Comparison of ENCODE assay signal across 25 cellular contexts in the genomic region with DNA sequence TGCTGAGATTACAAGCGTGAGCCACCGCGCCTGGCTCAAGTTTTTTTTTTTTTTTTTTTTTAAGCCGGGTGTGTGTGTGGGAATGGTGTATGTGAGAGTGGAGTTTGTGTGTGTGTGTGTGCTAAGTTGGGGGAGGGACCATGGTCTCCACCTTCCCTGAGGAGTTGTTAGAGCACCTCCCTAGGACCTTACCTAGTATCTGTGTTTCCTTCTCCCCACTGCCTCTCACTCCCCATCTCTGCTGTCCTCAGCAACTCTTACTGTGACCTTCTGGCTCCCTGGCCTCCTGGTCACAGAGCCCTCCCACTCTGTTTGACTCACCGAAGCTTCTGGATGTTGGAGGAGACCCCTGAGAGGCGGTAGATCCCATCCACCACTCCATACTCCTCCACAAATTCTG. TPM values are rescaled to one million over a fixed set of nuclear protein-coding genes. Genes with fewer than 3 reads are reported as not detected.
DNase-seq lines count a peak whose midpoint lies in the region; ATAC-seq, FAIRE-seq and TF ChIP-seq lines count a peak whose summit lies in the region.
"Had no signal": no experiment of that assay in that cellular context is flagged by ENCODE, and none has a peak within 500 bp of the region (broad histone marks: within the 10 kb centered on the region; RNA-seq: fewer than 3 reads in every experiment).

No MANE protein-coding gene starts in this region.

- H3K9ac ChIP-seq in KMS-11 (no peak overlapping the region), kidney (ENCODE audit: low read length in 2 of 2) (no peak overlapping the region)

- no peak overlapping the region for H3K4me3 ChIP-seq in KMS-11 (IDR thresholded peaks at IDR 0.05; ENCODE audit: insufficient read depth, low read depth, low read length)
- H3K4me3 ChIP-seq in kidney (ENCODE audit: low read length in 2 of 2), result no peak overlapping the region
- H3K4me3 ChIP-seq: vagina had no signal

- CTCF ChIA-PET in activated CD4-positive, alpha-beta memory T cell treated with anti-CD3 and anti-CD28 coated beads for 36 hours (lab: Charles Lee), result interaction anchor here (0.7 to 2.0 kb wide), 2 partner anchors 13 to 41 kb away, joined by 5 to 8 read pairs; partner anchors contain the start of gene USF1
- CTCF ChIA-PET in activated CD4-positive, alpha-beta memory T cell treated with anti-CD3 and anti-CD28 coated beads, Interleukin-2, amount 10 ng/mL, durations not matched to agents 7 days and 5 days (lab: Charles Lee), result interaction anchor here (1.6 kb wide), 1 partner anchor 14 kb away, joined by 5 read pairs; the partner anchor contains the start of gene USF1

- no peaks in the 10 kb centered on the region for H3K9me3 Mint-ChIP-seq in activated CD4-positive, alpha-beta memory T cell treated with anti-CD3 and anti-CD28 coated beads for 36 hours
- H3K9me3 Mint-ChIP-seq in activated CD4-positive, alpha-beta memory T cell treated with anti-CD3 and anti-CD28 coated beads, Interleukin-2, amount 10 ng/mL, durations not matched to agents 7 days and 5 days, result no peaks in the 10 kb centered on the region
- no peaks in the 10 kb centered on the region for H3K9me3 Mint-ChIP-seq in dendritic cell treated with granulocyte-macrophage colony-stimulating factor and Interleukin-4, amounts not matched to agents 40 ng/mL and 50 ng/mL, for 4 days
- H3K9me3 Mint-ChIP-seq in progenitor cell of endocrine pancreas (ENCODE audit: low read depth), result no peaks in the 10 kb centered on the region

- peaks cover 44% of the 10 kb centered on the region for H3K4me1 Mint-ChIP-seq in activated CD4-positive, alpha-beta memory T cell treated with anti-CD3 and anti-CD28 coated beads for 36 hours (ENCODE audit: low read depth)
- peaks cover 54% of the 10 kb centered on the region for H3K4me1 Mint-ChIP-seq in activated CD4-positive, alpha-beta memory T cell treated with anti-CD3 and anti-CD28 coated beads, Interleukin-2, amount 10 ng/mL, durations not matched to agents 7 days and 5 days
- H3K4me1 Mint-ChIP-seq in dendritic cell treated with granulocyte-macrophage colony-stimulating factor and Interleukin-4, amounts not matched to agents 40 ng/mL and 50 ng/mL, for 4 days (ENCODE audit: low read depth), result peaks cover 59% of the 10 kb centered on the region
- no peaks in the 10 kb centered on the region for H3K4me1 Mint-ChIP-seq in progenitor cell of endocrine pancreas (ENCODE audit: low read depth)

- H3K27ac ChIP-seq in KMS-11 (0 out of 2 replicates have a peak overlapping the region, but pooled peaks have one; percentile 12), kidney (ENCODE audit: low read depth in 2 of 2, low read length in 2 of 2) (no peak overlapping the region)
- H3K27ac ChIP-seq: vagina had no signal

- H3K79me2 ChIP-seq in KMS-11 (ENCODE audit: insufficient read depth, low read depth), result peaks cover 24% of the 10 kb centered on the region

- TF ChIP-seq CTCF in KMS-11 (conservative IDR thresholded peaks at IDR 0.05; ENCODE audit: low read depth, low read length) (no peak), progenitor cell of endocrine pancreas (IDR thresholded peaks at IDR 0.05; ENCODE audit: unreplicated experiment) (no peak), kidney (IDR thresholded peaks at IDR 0.05; ENCODE audit: borderline replicate concordance, extremely low read depth, insufficient read depth) (no peak)

- H3K27me3 Mint-ChIP-seq in activated CD4-positive, alpha-beta memory T cell treated with anti-CD3 and anti-CD28 coated beads for 36 hours, result no peaks in the 10 kb centered on the region
- H3K27me3 Mint-ChIP-seq in activated CD4-positive, alpha-beta memory T cell treated with anti-CD3 and anti-CD28 coated beads, Interleukin-2, amount 10 ng/mL, durations not matched to agents 7 days and 5 days, result no peaks in the 10 kb centered on the region
- no peaks in the 10 kb centered on the region for H3K27me3 Mint-ChIP-seq in dendritic cell treated with granulocyte-macrophage colony-stimulating factor and Interleukin-4, amounts not matched to agents 40 ng/mL and 50 ng/mL, for 4 days
- peaks cover 13% of the 10 kb centered on the region for H3K27me3 Mint-ChIP-seq in progenitor cell of endocrine pancreas

- no peak for ATAC-seq in HG03354 (IDR thresholded peaks at IDR 0.05; ENCODE audit: poor library complexity, severe bottlenecking, unreplicated experiment)
- ATAC-seq: right cardiac atrium had no signal

- peak overlapping the region; percentile 79 for H3K27ac Mint-ChIP-seq in activated CD4-positive, alpha-beta memory T cell treated with anti-CD3 and anti-CD28 coated beads for 36 hours
- H3K27ac Mint-ChIP-seq in activated CD4-positive, alpha-beta memory T cell treated with anti-CD3 and anti-CD28 coated beads, Interleukin-2, amount 10 ng/mL, durations not matched to agents 7 days and 5 days, result no peak overlapping the region
- H3K27ac Mint-ChIP-seq in dendritic cell treated with granulocyte-macrophage colony-stimulating factor and Interleukin-4, amounts not matched to agents 40 ng/mL and 50 ng/mL, for 4 days, result peak overlapping the region; percentile 41
- H3K27ac Mint-ChIP-seq in progenitor cell of endocrine pancreas, result peak overlapping the region; percentile 53

- H3K4me3 Mint-ChIP-seq in activated CD4-positive, alpha-beta memory T cell treated with anti-CD3 and anti-CD28 coated beads for 36 hours, result no peak overlapping the region
- no peak overlapping the region for H3K4me3 Mint-ChIP-seq in activated CD4-positive, alpha-beta memory T cell treated with anti-CD3 and anti-CD28 coated beads, Interleukin-2, amount 10 ng/mL, durations not matched to agents 7 days and 5 days
- H3K4me3 Mint-ChIP-seq in dendritic cell treated with granulocyte-macrophage colony-stimulating factor and Interleukin-4, amounts not matched to agents 40 ng/mL and 50 ng/mL, for 4 days, result no peak overlapping the region
- no peak overlapping the region for H3K4me3 Mint-ChIP-seq in progenitor cell of endocrine pancreas (ENCODE audit: low read depth)

- H4K20me1 ChIP-seq in KMS-11 (ENCODE audit: insufficient read depth), result no peaks in the 10 kb centered on the region

- no peaks in the 10 kb centered on the region for H3K9me3 ChIP-seq in kidney (ENCODE audit: control insufficient read depth in 1 of 2, low read length in 2 of 2)
- H3K9me3 ChIP-seq: vagina had no signal

- POLR2A ChIA-PET in activated CD4-positive, alpha-beta memory T cell treated with anti-CD3 and anti-CD28 coated beads for 36 hours (lab: Charles Lee), result interaction anchor here (1.0 to 2.8 kb wide), 4 partner anchors 9 to 42 kb away, joined by 3 to 17 read pairs (median 9); partner anchors contain the start of genes ARHGAP30 and USF1
- POLR2A ChIA-PET in activated CD4-positive, alpha-beta memory T cell treated with anti-CD3 and anti-CD28 coated beads, Interleukin-2, amount 10 ng/mL, durations not matched to agents 7 days and 5 days (lab: Charles Lee), result interaction anchor here (0.9 to 2.2 kb wide), 4 partner anchors 10 to 14 kb away, joined by 3 to 16 read pairs (median 8); partner anchors contain the start of genes ARHGAP30 and USF1

- DNase-seq in activated CD4-positive, alpha-beta memory T cell treated with anti-CD3 and anti-CD28 coated beads for 36 hours, result no peak
- no peak for DNase-seq in activated CD4-positive, alpha-beta memory T cell treated with anti-CD3 and anti-CD28 coated beads, Interleukin-2, amount 10 ng/mL, durations not matched to agents 7 days and 5 days
- DNase-seq in progenitor cell of endocrine pancreas (ENCODE audit: low spot score, unreplicated experiment), result no peak
- no peak for DNase-seq in kidney
- DNase-seq in activated gamma-delta T cell (lab: John Stamatoyannopoulos, UW), result no peak
- DNase-seq: activated CD4-positive, alpha-beta T cell treated with anti-CD3 and anti-CD28 coated beads, Interleukin-2, amount 50 U/mL, for 1 hour; activated T-cell treated with anti-CD3 and anti-CD28 coated beads, Interleukin-2, amount 50 U/mL, for 48 hours; anterior cingulate cortex; NCI-H774; OCI-M1; right cardiac atrium; SHP77 had no signal

- FAIRE-seq in kidney (lab: Jason Lieb, UNC), result no peak
- FAIRE-seq: A204.1, G401.6, islet of Langerhans had no signal

- intact Hi-C loops in activated CD4-positive, alpha-beta memory T cell treated with anti-CD3 and anti-CD28 coated beads for 36 hours (cut with micrococcal nuclease), result no loop called here
- intact Hi-C loops in dendritic cell treated with granulocyte-macrophage colony-stimulating factor and Interleukin-4, amounts not matched to agents 40 ng/mL and 50 ng/mL, for 4 days (cut with micrococcal nuclease), result no loop called here
- intact Hi-C loops in kidney (cut with DNase I), result no loop called here

- no peaks in the 10 kb centered on the region for H3K27me3 ChIP-seq in KMS-11 (ENCODE audit: insufficient read depth, low read depth)
- H3K27me3 ChIP-seq: vagina had no signal

- peaks cover 47% of the 10 kb centered on the region for H3K36me3 Mint-ChIP-seq in activated CD4-positive, alpha-beta memory T cell treated with anti-CD3 and anti-CD28 coated beads for 36 hours
- peaks cover 70% of the 10 kb centered on the region for H3K36me3 Mint-ChIP-seq in activated CD4-positive, alpha-beta memory T cell treated with anti-CD3 and anti-CD28 coated beads, Interleukin-2, amount 10 ng/mL, durations not matched to agents 7 days and 5 days (ENCODE audit: low read depth)
- H3K36me3 Mint-ChIP-seq in dendritic cell treated with granulocyte-macrophage colony-stimulating factor and Interleukin-4, amounts not matched to agents 40 ng/mL and 50 ng/mL, for 4 days (ENCODE audit: low read depth), result peaks cover 100% of the 10 kb centered on the region
- no peaks in the 10 kb centered on the region for H3K36me3 Mint-ChIP-seq in progenitor cell of endocrine pancreas (ENCODE audit: insufficient read depth)

- H2AFZ ChIP-seq in KMS-11 (ENCODE audit: low read depth), result no peak overlapping the region

- peaks cover 4% of the 10 kb centered on the region; the same call in 1 of the 2 replicates for H3K36me3 ChIP-seq in KMS-11 (ENCODE audit: insufficient read depth)
- no peaks in the 10 kb centered on the region for H3K36me3 ChIP-seq in kidney (ENCODE audit: control insufficient read depth in 1 of 2, insufficient read depth in 2 of 2, low read length in 2 of 2)
- H3K36me3 ChIP-seq: vagina had no signal

- H3K4me2 ChIP-seq in KMS-11, result no peak overlapping the region; the same call in 1 of the 2 replicates

- H3K4me1 ChIP-seq in KMS-11 (ENCODE audit: low read depth, poor library complexity, severe bottlenecking) (peaks cover 35% of the 10 kb centered on the region), kidney (ENCODE audit: control insufficient read depth in 1 of 2, insufficient read depth in 1 of 2, low read depth in 1 of 2, low read length in 2 of 2) (no peaks in the 10 kb centered on the region)
- H3K4me1 ChIP-seq: vagina had no signal

RNA-seq across cellular contexts. Expression of gene ARHGAP30, which starts 10.4 kb away (rescaled TPM):
- 100 to 1,000 TPM; 171 to 178 TPM for total RNA-seq in activated CD4-positive, alpha-beta memory T cell treated with anti-CD3 and anti-CD28 coated beads for 36 hours
- total RNA-seq in activated CD4-positive, alpha-beta memory T cell treated with anti-CD3 and anti-CD28 coated beads, Interleukin-2, amount 10 ng/mL, durations not matched to agents 7 days and 5 days, result 100 to 1,000 TPM; 331 to 339 TPM
- total RNA-seq in progenitor cell of endocrine pancreas, result 0.20 TPM in 1 of 2 replicates, not detected in the other
- 21.6 TPM for total RNA-seq in kidney
- polyA plus RNA-seq in kidney (ENCODE audit: insufficient read depth, low read depth, low replicate concordance), result 1.2 TPM
- total RNA-seq: dermis microvascular lymphatic vessel endothelial cell, osteocyte had no signal
- polyA plus RNA-seq: BJ had no signal

RNA-seq across cellular contexts. Expression of gene USF1, which starts 13.5 kb away (rescaled TPM):
- total RNA-seq in activated CD4-positive, alpha-beta memory T cell treated with anti-CD3 and anti-CD28 coated beads for 36 hours, result 10 to 100 TPM; 43.4 to 43.7 TPM
- total RNA-seq in activated CD4-positive, alpha-beta memory T cell treated with anti-CD3 and anti-CD28 coated beads, Interleukin-2, amount 10 ng/mL, durations not matched to agents 7 days and 5 days, result 10 to 100 TPM; 67.4 to 68.0 TPM
- total RNA-seq in progenitor cell of endocrine pancreas (79.9 and 88.7 TPM in 2 replicates), kidney (56.1 TPM)
- polyA plus RNA-seq in kidney (ENCODE audit: insufficient read depth, low read depth, low replicate concordance), result 48.7 TPM

RNA-seq across cellular contexts. Expression of gene TSTD1, which starts 20.5 kb away (rescaled TPM):
- total RNA-seq in activated CD4-positive, alpha-beta memory T cell treated with anti-CD3 and anti-CD28 coated beads for 36 hours, result 10 to 100 TPM; 70.2 to 77.7 TPM
- total RNA-seq in activated CD4-positive, alpha-beta memory T cell treated with anti-CD3 and anti-CD28 coated beads, Interleukin-2, amount 10 ng/mL, durations not matched to agents 7 days and 5 days, result 10 to 100 TPM; 56.1 to 63.8 TPM
- total RNA-seq in progenitor cell of endocrine pancreas, result 52.0 and 54.7 TPM in 2 replicates
- 74.5 TPM for total RNA-seq in kidney
- polyA plus RNA-seq in kidney (ENCODE audit: insufficient read depth, low read depth, low replicate concordance), result 200 TPM

RNA-seq across cellular contexts. Expression of gene NECTIN4, which starts 30.1 kb away (rescaled TPM):
- under 1 TPM in 1 of 2 experiments, not detected in 1; 0.05 TPM for total RNA-seq in activated CD4-positive, alpha-beta memory T cell treated with anti-CD3 and anti-CD28 coated beads for 36 hours
- not detected for total RNA-seq in activated CD4-positive, alpha-beta memory T cell treated with anti-CD3 and anti-CD28 coated beads, Interleukin-2, amount 10 ng/mL, durations not matched to agents 7 days and 5 days
- total RNA-seq in progenitor cell of endocrine pancreas (1.9 and 2.4 TPM in 2 replicates), kidney (12.8 TPM)
- polyA plus RNA-seq in kidney (ENCODE audit: insufficient read depth, low read depth, low replicate concordance), result 2.7 TPM
- total RNA-seq: cardiac septum; osteocyte; right cardiac atrium; T-helper 1 cell treated with Interleukin-12 subunit alpha and Interleukin-12 subunit beta and Interleukin-4 antibody, amounts not matched to agents 30 ng/mL and 1 ng/mL, for 36 hours; temporal lobe had no signal
- polyA plus RNA-seq: BJ had no signal

RNA-seq across cellular contexts. Expression of gene F11R, which starts 38.3 kb away (rescaled TPM):
- 10 to 100 TPM; 21.3 to 25.3 TPM for total RNA-seq in activated CD4-positive, alpha-beta memory T cell treated with anti-CD3 and anti-CD28 coated beads for 36 hours
- total RNA-seq in activated CD4-positive, alpha-beta memory T cell treated with anti-CD3 and anti-CD28 coated beads, Interleukin-2, amount 10 ng/mL, durations not matched to agents 7 days and 5 days, result 10 to 100 TPM; 13.9 to 16.2 TPM
- total RNA-seq in progenitor cell of endocrine pancreas (149 and 156 TPM in 2 replicates), kidney (117 TPM)
- 36.9 TPM for polyA plus RNA-seq in kidney (ENCODE audit: insufficient read depth, low read depth, low replicate concordance)

Comparison
In these comparisons a context has a peak if more than half of its experiments do, and no peak if none do; other contexts are left out.
1. RNA of gene ARHGAP30, which starts 10.4 kb away (total RNA-seq): 331 to 339 TPM in activated CD4-positive, alpha-beta memory T cell treated with anti-CD3 and anti-CD28 coated beads, Interleukin-2, amount 10 ng/mL, durations not matched to agents 7 days and 5 days, 171 to 178 TPM in activated CD4-positive, alpha-beta memory T cell treated with anti-CD3 and anti-CD28 coated beads for 36 hours and 21.6 TPM in kidney (single experiment); 0.20 TPM in progenitor cell of endocrine pancreas; every median in the first group is over 10 times any median in the second.